27 cellular contexts compared by ENCODE assay signal in the genomic region with DNA sequence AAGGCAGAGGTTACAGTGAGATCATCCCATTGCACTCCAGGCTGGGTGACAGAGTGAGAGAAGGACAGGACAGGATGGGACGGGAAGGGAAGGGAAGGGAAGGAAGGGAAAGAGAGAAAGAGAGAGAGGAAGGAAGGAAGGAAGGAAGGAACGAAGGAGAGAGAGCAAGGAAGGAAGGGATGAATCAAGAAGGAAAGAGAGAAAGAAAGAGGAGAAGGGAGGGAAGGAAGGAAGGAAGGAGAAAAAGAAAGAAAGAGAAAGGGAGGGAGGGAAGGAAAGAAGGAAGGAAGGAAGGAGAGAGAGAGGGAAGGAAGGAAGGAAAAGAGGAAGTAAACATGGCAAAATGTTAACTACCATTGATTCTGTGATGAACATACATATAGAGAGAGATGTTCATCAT.
"Had no signal": no experiment of that assay in that cellular context is flagged by ENCODE, and none has a peak within 500 bp of the region (broad histone marks: within the 10 kb centered on the region; RNA-seq: fewer than 3 reads in every experiment).

No MANE protein-coding gene starts in this region.

- H3K36me3 ChIP-seq: brain microvascular endothelial cell had no signal

- H3K27ac Mint-ChIP-seq: activated CD4-positive, alpha-beta T cell treated with anti-CD3 and anti-CD28 coated beads for 36 hours; activated CD4-positive, alpha-beta T cell treated with anti-CD3 and anti-CD28 coated beads, Interleukin-2, amount 10 ng/mL, durations not matched to agents 7 days and 5 days; activated CD8-positive, alpha-beta T cell treated with anti-CD3 and anti-CD28 coated beads, Interleukin-2, amount 10 ng/mL, durations not matched to agents 7 days and 5 days; activated naive CD4-positive, alpha-beta T cell treated with anti-CD3 and anti-CD28 coated beads for 36 hours; activated naive CD4-positive, alpha-beta T cell treated with anti-CD3 and anti-CD28 coated beads, Interleukin-2, amount 50 U/mL, for 72 hours; activated T-cell treated with anti-CD3 and anti-CD28 coated beads, Interleukin-2, amount 50 U/mL, for 24 hours; T-helper 2 cell treated with Interferon-gamma antibody and Interleukin-4, amounts not matched to agents 5 μg/mL and 100 μg/mL, for 36 hours; WTC11 had no signal

- H3K4me1 ChIP-seq: SJCRH30 had no signal

- H3K27me3 ChIP-seq: brain microvascular endothelial cell, SJCRH30 had no signal

- H3K27me3 Mint-ChIP-seq: activated CD4-positive, alpha-beta T cell treated with anti-CD3 and anti-CD28 coated beads for 36 hours; activated CD4-positive, alpha-beta T cell treated with anti-CD3 and anti-CD28 coated beads, Interleukin-2, amount 10 ng/mL, durations not matched to agents 7 days and 5 days; activated T-cell treated with anti-CD3 and anti-CD28 coated beads, Interleukin-2, amount 50 U/mL, for 24 hours had no signal

- H3K4me3 Mint-ChIP-seq: activated CD4-positive, alpha-beta T cell treated with anti-CD3 and anti-CD28 coated beads for 36 hours; activated CD4-positive, alpha-beta T cell treated with anti-CD3 and anti-CD28 coated beads, Interleukin-2, amount 10 ng/mL, durations not matched to agents 7 days and 5 days; activated CD8-positive, alpha-beta T cell treated with anti-CD3 and anti-CD28 coated beads, Interleukin-2, amount 10 ng/mL, durations not matched to agents 7 days and 5 days; activated naive CD4-positive, alpha-beta T cell treated with anti-CD3 and anti-CD28 coated beads for 36 hours; activated T-cell treated with anti-CD3 and anti-CD28 coated beads, Interleukin-2, amount 50 U/mL, for 24 hours; T-helper 2 cell treated with Interferon-gamma antibody and Interleukin-4, amounts not matched to agents 5 μg/mL and 100 μg/mL, for 36 hours; WTC11 had no signal

- H3K4me1 Mint-ChIP-seq: activated CD4-positive, alpha-beta T cell treated with anti-CD3 and anti-CD28 coated beads for 36 hours; activated CD4-positive, alpha-beta T cell treated with anti-CD3 and anti-CD28 coated beads, Interleukin-2, amount 10 ng/mL, durations not matched to agents 7 days and 5 days; WTC11 had no signal

- H3K9me3 ChIP-seq: SJCRH30 had no signal

- ATAC-seq: activated CD4-positive, alpha-beta T cell treated with anti-CD3 and anti-CD28 coated beads for 36 hours; activated CD4-positive, CD25-positive, alpha-beta regulatory T cell treated with anti-CD3 and anti-CD28 coated beads, Interleukin-2, amount 50 U/mL, for 24 hours; activated CD8-positive, alpha-beta T cell treated with anti-CD3 and anti-CD28 coated beads, Interleukin-2, amount 10 ng/mL, durations not matched to agents 7 days and 5 days; activated naive CD4-positive, alpha-beta T cell treated with anti-CD3 and anti-CD28 coated beads, Interleukin-2, amount 50 U/mL, for 72 hours; Panc1; WTC11 had no signal

- DNase-seq: activated CD4-positive, alpha-beta T cell treated with anti-CD3 and anti-CD28 coated beads for 36 hours; activated CD4-positive, alpha-beta T cell treated with anti-CD3 and anti-CD28 coated beads, Interleukin-2, amount 10 ng/mL, durations not matched to agents 7 days and 5 days; activated CD4-positive, alpha-beta T cell treated with anti-CD3 and anti-CD28 coated beads, Interleukin-2, amount 50 U/mL, for 48 hours; activated CD8-positive, alpha-beta T cell treated with anti-CD3 and anti-CD28 coated beads, Interleukin-2, amount 10 ng/mL, durations not matched to agents 7 days and 5 days; activated gamma-delta T cell treated with Interleukin-2 at 50 U/mL for 16 hours; activated naive CD4-positive, alpha-beta T cell treated with anti-CD3 and anti-CD28 coated beads for 36 hours; activated T-cell treated with anti-CD3 and anti-CD28 coated beads, Interleukin-2, amount 50 U/mL, for 24 hours; amniotic stem cell; aorta; brain microvascular endothelial cell; central memory CD4-positive, alpha-beta T cell; Karpas-422; KBM-7; NCI-H1105; NCI-H1417 treated with DMSO at 0.1 percent for 48 hours; NCI-H1930; NCI-H2081 treated with DMSO at 0.1 percent for 48 hours; NCI-H226; NCI-H524 treated with DMSO at 0.1 percent for 48 hours; SHP77; SJCRH30 had no signal

- H3K36me3 Mint-ChIP-seq: WTC11 had no signal

- H3K4me3 ChIP-seq: SJCRH30, SK-N-MC had no signal

- H3K27ac ChIP-seq: brain microvascular endothelial cell, SJCRH30, SK-N-MC had no signal
